ENCODE assay signal across 27 cellular contexts in the genomic region with DNA sequence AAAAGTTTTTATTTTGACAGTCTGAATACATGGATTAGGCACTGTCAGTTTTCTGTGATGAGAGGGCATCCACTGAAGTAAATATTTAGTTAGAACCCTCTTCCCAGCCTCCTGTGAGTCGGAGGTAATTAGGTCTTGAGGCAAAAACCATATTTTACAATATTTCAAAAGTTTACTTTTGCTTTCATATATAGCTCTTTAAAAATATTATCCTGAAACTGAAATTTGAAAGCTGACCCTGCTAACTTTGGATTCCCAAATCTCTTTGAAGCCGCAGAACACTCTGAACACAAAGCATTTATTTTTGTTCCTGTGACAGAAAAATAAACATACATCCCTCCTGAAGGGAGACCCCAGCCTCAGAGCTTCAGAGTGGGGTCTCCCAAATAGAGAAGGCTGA.
"Had no signal": no experiment of that assay in that cellular context is flagged by ENCODE, and none has a peak within 500 bp of the region (broad histone marks: within the 10 kb centered on the region; RNA-seq: fewer than 3 reads in every experiment).

No MANE protein-coding gene starts in this region.

- H3K4me1 ChIP-seq: left lung, lower lobe of right lung, pancreas, prostate gland, suprapubic skin, upper lobe of right lung had no signal

- H3K27me3 ChIP-seq: left lung, pancreas, suprapubic skin, tibial artery, upper lobe of right lung had no signal

- ATAC-seq: left cardiac atrium; left lung; lower lobe of right lung; naive thymus-derived CD8-positive, alpha-beta T cell; pancreas; right cardiac atrium; sciatic nerve; stimulated activated effector memory CD8-positive, alpha-beta T cell treated with anti-CD3 and anti-CD28 coated beads, Interleukin-12 subunit alpha, Interleukin-12 subunit beta, amount 100 ng/mL, for 72 hours; upper lobe of right lung had no signal

- H3K36me3 ChIP-seq: left lung, lower lobe of right lung, pancreas, prostate gland, suprapubic skin, thoracic aorta, tibial artery, upper lobe of right lung had no signal

- H3K9me3 ChIP-seq: left lung, lower lobe of right lung, pancreas, prostate gland, suprapubic skin, thoracic aorta, tibial artery, upper lobe of right lung had no signal

- H3K27ac ChIP-seq: left lung, lower lobe of right lung, pancreas, prostate gland, skin epidermis, suprapubic skin, thoracic aorta, tibial artery, upper lobe of right lung had no signal

- DNase-seq: kidney glomerular epithelial cell; left cardiac atrium; left lung; lower lobe of right lung; mammary epithelial cell; mesenchymal stem cell; naive thymus-derived CD8-positive, alpha-beta T cell; nucleus accumbens; pancreas; posterior cingulate gyrus; retina; right cardiac atrium; stimulated activated CD4-positive, alpha-beta T cell treated with anti-CD3 and anti-CD28 coated beads, Interleukin-12 subunit alpha, Interleukin-12 subunit beta, amount 100 ng/mL, for 4 hours; stimulated activated CD4-positive, alpha-beta T cell treated with anti-CD3 and anti-CD28 coated beads, Interleukin-15, amount 100 ng/mL, for 24 hours; stimulated activated CD4-positive, alpha-beta T cell treated with anti-CD3 and anti-CD28 coated beads, Interleukin-2, amount 100 ng/mL, for 24 hours; stimulated activated CD4-positive, alpha-beta T cell treated with anti-CD3 and anti-CD28 coated beads, Interleukin-4, amount 100 ng/mL, for 24 hours; stimulated activated naive CD4-positive, alpha-beta T cell; tibial artery; trophoblast cell; upper lobe of right lung had no signal

- H3K4me3 ChIP-seq: left lung, lower lobe of right lung, pancreas, prostate gland, skin epidermis, suprapubic skin, thoracic aorta, tibial artery, upper lobe of right lung had no signal

- FAIRE-seq: pancreas, urothelium cell line had no signal
